In genomic region chr3:138479355-138479964, GRCh38 we compare ENCODE assay signal across 9 cellular contexts. TPM values are rescaled to one million over a fixed set of nuclear protein-coding genes. Genes with fewer than 3 reads are reported as not detected.
DNase-seq lines count a peak whose midpoint lies in the region; ATAC-seq and TF ChIP-seq lines count a peak whose summit lies in the region.
"Had no signal": no experiment of that assay in that cellular context is flagged by ENCODE, and none has a peak within 500 bp of the region (broad histone marks: within the 10 kb centered on the region; RNA-seq: fewer than 3 reads in every experiment).

No MANE protein-coding gene starts in this region.

- no peak overlapping the region for H2AFZ ChIP-seq in MM.1S (ENCODE audit: low read length)
- no peak overlapping the region for H2AFZ ChIP-seq in SU-DHL-6 (ENCODE audit: low read depth, low read length, severe bottlenecking)

- WGBS in spleen, 5 donors, result 18 to 32% (median 22%) methylated on average over 5 of the region's 5 CpGs

- TF ChIP-seq CTCF in MM.1S (IDR thresholded peaks at IDR 0.05; ENCODE audit: low read length), result peak; percentile 92
- TF ChIP-seq CTCF in SU-DHL-6 (IDR thresholded peaks at IDR 0.05; ENCODE audit: insufficient read depth, low read length, poor library complexity, severe bottlenecking), result peak; percentile 74
- peak; percentile 88 for TF ChIP-seq CTCF in fibroblast of villous mesenchyme (IDR thresholded peaks at IDR 0.05; ENCODE audit: insufficient read depth, low read depth, low read length)
- TF ChIP-seq CTCF in spleen (IDR thresholded peaks at IDR 0.05 in 8 of 11, conservative IDR thresholded peaks at IDR 0.05 in 3 of 11), result peak in 8 of 11 experiments; percentile 27 to 60 (median 51)

- no peak overlapping the region for H3K4me2 ChIP-seq in MM.1S (ENCODE audit: low read depth, low read length)
- no peak overlapping the region for H3K4me2 ChIP-seq in SU-DHL-6 (ENCODE audit: low read depth, low read length, poor library complexity, severe bottlenecking)

- intact Hi-C loops in spleen (cut with DNase I; ENCODE audit: low total_unique reads), result no loop called here

- H3K9me3 ChIP-seq in MM.1S (replicated peaks; ENCODE audit: insufficient read depth, low read length), result no peaks in the 10 kb centered on the region
- no peaks in the 10 kb centered on the region for H3K9me3 ChIP-seq in SU-DHL-6 (ENCODE audit: insufficient read depth, low read length)
- peaks cover 0 to 6% (median 2%) of the 10 kb centered on the region in 8 donors for H3K9me3 ChIP-seq in spleen

- no peaks in the 10 kb centered on the region for H3K4me1 ChIP-seq in MM.1S (ENCODE audit: low read length)
- no peaks in the 10 kb centered on the region for H3K4me1 ChIP-seq in spleen

- H3K9me2 ChIP-seq in MM.1S (replicated peaks; ENCODE audit: insufficient read depth, low read length), result no peaks in the 10 kb centered on the region
- H3K9me2 ChIP-seq in SU-DHL-6 (replicated peaks; ENCODE audit: insufficient read depth, low read length), result no peaks in the 10 kb centered on the region

- H3K4me3 ChIP-seq in MM.1S (ENCODE audit: low read length) (no peak overlapping the region), SU-DHL-6 (ENCODE audit: insufficient read depth, low read length, poor library complexity, severe bottlenecking) (no peak overlapping the region), fibroblast of villous mesenchyme (ENCODE audit: low read depth, low read length) (no peak overlapping the region), spleen (no peak overlapping the region)

- ATAC-seq in HG02588 (IDR thresholded peaks at IDR 0.05; ENCODE audit: unreplicated experiment), result no peak
- ATAC-seq in HG02610 (IDR thresholded peaks at IDR 0.05; ENCODE audit: unreplicated experiment), result no peak

- H3K9ac ChIP-seq in MM.1S (ENCODE audit: low read length) (no peak overlapping the region), SU-DHL-6 (ENCODE audit: low read length) (no peak overlapping the region)

- no peak for TF ChIP-seq POLR2A in spleen (IDR thresholded peaks at IDR 0.05)

- H3K79me2 ChIP-seq in MM.1S (ENCODE audit: low read length), result no peaks in the 10 kb centered on the region
- H3K79me2 ChIP-seq in SU-DHL-6 (ENCODE audit: insufficient read depth, low read length), result no peaks in the 10 kb centered on the region

- H3K27me3 ChIP-seq in MM.1S (replicated peaks; ENCODE audit: insufficient read depth, low read length), result no peaks in the 10 kb centered on the region
- no peaks in the 10 kb centered on the region for H3K27me3 ChIP-seq in SU-DHL-6 (ENCODE audit: low read length)
- no peaks in the 10 kb centered on the region for H3K27me3 ChIP-seq in spleen (replicated peaks in 1 of 7)

- H3K27ac ChIP-seq in MM.1S (ENCODE audit: low read length) (no peak overlapping the region), SU-DHL-6 (ENCODE audit: low read depth, low read length) (no peak overlapping the region), spleen (no peak overlapping the region)
- H3K27ac ChIP-seq: epithelial cell of prostate had no signal

- H3F3A ChIP-seq in MM.1S (ENCODE audit: insufficient read depth, low read length) (no peaks in the 10 kb centered on the region), SU-DHL-6 (ENCODE audit: insufficient read depth) (no peaks in the 10 kb centered on the region)

- H3K36me3 ChIP-seq in MM.1S (replicated peaks; ENCODE audit: insufficient read depth, low read length) (no peaks in the 10 kb centered on the region), SU-DHL-6 (ENCODE audit: low read length) (no peaks in the 10 kb centered on the region), spleen (no peaks in the 10 kb centered on the region)

- H4K20me1 ChIP-seq in MM.1S (ENCODE audit: insufficient read depth, low read length) (no peaks in the 10 kb centered on the region), SU-DHL-6 (ENCODE audit: low read depth, low read length) (no peaks in the 10 kb centered on the region)

- DNase-seq in stimulated activated CD4-positive, alpha-beta T cell treated with anti-CD3 and anti-CD28 coated beads, Interleukin-15, amount 100 ng/mL, for 48 hours (ENCODE audit: low read depth in 2 of 2), result peak; percentile 7 to 13
- DNase-seq in stimulated activated CD4-positive, alpha-beta T cell treated with anti-CD3 and anti-CD28 coated beads, Interleukin-4, amount 100 ng/mL, for 1 hour, result no peak
- DNase-seq in MM.1S (peak; percentile 44), fibroblast of villous mesenchyme (ENCODE audit: low read depth) (peak; percentile 48), spleen (no peak)

RNA-seq across cellular contexts. Expression of gene ESYT3, which starts 45.0 kb away (rescaled TPM):
- total RNA-seq in fibroblast of villous mesenchyme, result under 0.01 TPM in 2 replicates
- not detected for total RNA-seq in spleen
- polyA plus RNA-seq in spleen, result under 1 TPM in 1 of 3 donors, not detected in 2; 0.02 TPM

Comparison
In these comparisons a context has a peak if more than half of its experiments do, and no peak if none do; other contexts are left out.
1. DNase-seq: peak in stimulated activated CD4-positive, alpha-beta T cell treated with anti-CD3 and anti-CD28 coated beads, Interleukin-15, amount 100 ng/mL, for 48 hours (2 of 2), MM.1S (single experiment) and fibroblast of villous mesenchyme (single experiment); none in stimulated activated CD4-positive, alpha-beta T cell treated with anti-CD3 and anti-CD28 coated beads, Interleukin-4, amount 100 ng/mL, for 1 hour (single experiment) and spleen (single experiment).
2. Peak in every context shown above with its lines, with median percentiles within 50 percentile points of each other: CTCF ChIP-seq.